Comparison of ENCODE assay signal across 26 cellular contexts in genomic region chr14:78987006-78987405, GRCh38.
"Had no signal": no experiment of that assay in that cellular context is flagged by ENCODE, and none has a peak within 500 bp of the region (broad histone marks: within the 10 kb centered on the region; RNA-seq: fewer than 3 reads in every experiment).

No MANE protein-coding gene starts in this region.

- DNase-seq: hippocampal formation; immature natural killer cell; left ventricle myocardium inferior; midbrain; mucosa of descending colon; naive thymus-derived CD4-positive, alpha-beta T cell; nucleus accumbens; pancreas; posterior cingulate gyrus; retina; right cardiac atrium; stimulated activated CD4-positive, alpha-beta T cell treated with anti-CD3 and anti-CD28 coated beads, Interleukin-12 subunit alpha, Interleukin-12 subunit beta, amount 100 ng/mL, for 4 hours; stimulated activated CD4-positive, alpha-beta T cell treated with anti-CD3 and anti-CD28 coated beads, Interleukin-4, amount 100 ng/mL, for 4 hours; stimulated activated CD8-positive, alpha-beta memory T cell treated with anti-CD3 and anti-CD28 coated beads, Interleukin-4, amount 100 ng/mL, for 48 hours; stimulated activated naive CD4-positive, alpha-beta T cell treated with Interleukin-2 at 50 U/mL for 16 hours; stimulated activated naive CD8-positive, alpha-beta T cell treated with anti-CD3 and anti-CD28 coated beads, Interleukin-15, amount 100 ng/mL, for 72 hours; substantia nigra; uterus had no signal

- H3K27me3 Mint-ChIP-seq: natural killer cell treated with Interleukin-12 subunit alpha and Interleukin-12 subunit beta and Interleukin-15 and Interleukin-18, amount 100 ng/mL, for 72 hours; stimulated activated memory B cell treated with anti-CD40 and anti-IgM and Interleukin-4, amounts not matched to agents 10 μg/mL and 1 μg/mL and 100 μg/mL, for 72 hours; stimulated activated naive CD8-positive, alpha-beta T cell treated with anti-CD3 and anti-CD28 coated beads, Interleukin-15, amount 100 ng/mL, for 72 hours had no signal

- H3K4me3 ChIP-seq: left ventricle myocardium inferior, lung, mucosa of descending colon, pancreas, prostate gland, skin epidermis, tibial nerve, uterus had no signal

- H3K36me3 Mint-ChIP-seq: immature natural killer cell; naive thymus-derived CD4-positive, alpha-beta T cell; natural killer cell treated with Interleukin-12 subunit alpha and Interleukin-12 subunit beta and Interleukin-15 and Interleukin-18, amount 100 ng/mL, for 72 hours; stimulated activated memory B cell treated with anti-CD40 and anti-IgM and Interleukin-4, amounts not matched to agents 10 μg/mL and 1 μg/mL and 100 μg/mL, for 72 hours; type B pancreatic cell had no signal

- H3K27ac Mint-ChIP-seq: immature natural killer cell; naive thymus-derived CD4-positive, alpha-beta T cell; natural killer cell treated with Interleukin-12 subunit alpha and Interleukin-12 subunit beta and Interleukin-15 and Interleukin-18, amount 100 ng/mL, for 72 hours; stimulated activated memory B cell treated with anti-CD40 and anti-IgM and Interleukin-4, amounts not matched to agents 10 μg/mL and 1 μg/mL and 100 μg/mL, for 72 hours; type B pancreatic cell had no signal

- H3K9me3 Mint-ChIP-seq: natural killer cell treated with Interleukin-12 subunit alpha and Interleukin-12 subunit beta and Interleukin-15 and Interleukin-18, amount 100 ng/mL, for 72 hours; stimulated activated memory B cell treated with anti-CD40 and anti-IgM and Interleukin-4, amounts not matched to agents 10 μg/mL and 1 μg/mL and 100 μg/mL, for 72 hours; stimulated activated naive CD8-positive, alpha-beta T cell treated with anti-CD3 and anti-CD28 coated beads, Interleukin-15, amount 100 ng/mL, for 72 hours; type B pancreatic cell had no signal

- H3K4me1 ChIP-seq: left ventricle myocardium inferior, pancreas, prostate gland, tibial nerve, uterus had no signal

- H3K4me3 Mint-ChIP-seq: immature natural killer cell; naive thymus-derived CD4-positive, alpha-beta T cell; natural killer cell treated with Interleukin-12 subunit alpha and Interleukin-12 subunit beta and Interleukin-15 and Interleukin-18, amount 100 ng/mL, for 72 hours; stimulated activated memory B cell treated with anti-CD40 and anti-IgM and Interleukin-4, amounts not matched to agents 10 μg/mL and 1 μg/mL and 100 μg/mL, for 72 hours; stimulated activated naive CD8-positive, alpha-beta T cell treated with anti-CD3 and anti-CD28 coated beads, Interleukin-15, amount 100 ng/mL, for 72 hours; type B pancreatic cell had no signal

- H3K9me3 ChIP-seq: left ventricle myocardium inferior, mucosa of descending colon, pancreas, prostate gland, tibial nerve, uterus had no signal

- H3K36me3 ChIP-seq: left ventricle myocardium inferior, pancreas, prostate gland, tibial nerve, uterus had no signal

- H3K4me1 Mint-ChIP-seq: immature natural killer cell; naive thymus-derived CD4-positive, alpha-beta T cell; stimulated activated memory B cell treated with anti-CD40 and anti-IgM and Interleukin-4, amounts not matched to agents 10 μg/mL and 1 μg/mL and 100 μg/mL, for 72 hours; stimulated activated naive CD8-positive, alpha-beta T cell treated with anti-CD3 and anti-CD28 coated beads, Interleukin-15, amount 100 ng/mL, for 72 hours had no signal

- ATAC-seq: mucosa of descending colon; naive thymus-derived CD4-positive, alpha-beta T cell; natural killer cell treated with Interleukin-12 subunit alpha and Interleukin-12 subunit beta and Interleukin-15 and Interleukin-18, amount 100 ng/mL, for 72 hours; pancreas; right cardiac atrium; sciatic nerve; stimulated activated memory B cell treated with anti-CD40 and anti-IgM and Interleukin-4, amounts not matched to agents 10 μg/mL and 1 μg/mL and 100 μg/mL, for 72 hours; stimulated activated naive CD8-positive, alpha-beta T cell treated with anti-CD3 and anti-CD28 coated beads, Interleukin-15, amount 100 ng/mL, for 72 hours had no signal

- H3K27ac ChIP-seq: left ventricle myocardium inferior, pancreas, prostate gland, skin epidermis, tibial nerve, uterus had no signal

- H3K27me3 ChIP-seq: pancreas, tibial nerve, uterus had no signal
